In genomic region chr13:94343243-94343585, GRCh38 we compare ENCODE assay signal across 13 cellular contexts.
DNase-seq lines count a peak whose midpoint lies in the region; ATAC-seq and TF ChIP-seq lines count a peak whose summit lies in the region.
"Had no signal": no experiment of that assay in that cellular context is flagged by ENCODE, and none has a peak within 500 bp of the region (broad histone marks: within the 10 kb centered on the region; RNA-seq: fewer than 3 reads in every experiment).

No MANE protein-coding gene starts in this region.

- H3K27ac ChIP-seq in ascending aorta, result peak overlapping the region; percentile 54 to 59
- peak overlapping the region in 7 of 10 donors; percentile 2 to 72 (median 43) for H3K27ac ChIP-seq in heart right ventricle
- peak overlapping the region; percentile 6 to 60 for H3K27ac ChIP-seq in prostate gland

- peak; percentile 65 for DNase-seq in HCEC 1CT
- DNase-seq in ascending aorta (ENCODE audit: low spot score in 2 of 2), result peak in 1 of 2 donors; percentile 67
- no peak for DNase-seq in heart right ventricle
- no peak for DNase-seq in prostate gland (ENCODE audit: low spot score)
- DNase-seq in DMS153 (lab: John Stamatoyannopoulos, UW), result no peak
- no peak for DNase-seq in NCI-H2107 (lab: John Stamatoyannopoulos, UW)
- no peak for DNase-seq in activated CD4-positive, alpha-beta T cell treated with anti-CD3 and anti-CD28 coated beads, Interleukin-2, amount 50 U/mL, for 48 hours
- DNase-seq: activated CD4-positive, alpha-beta T cell treated with anti-CD3 and anti-CD28 coated beads, Interleukin-2, amount 10 ng/mL, durations not matched to agents 7 days and 5 days; hippocampal formation; NCI-H1092 treated with DMSO at 0.1 percent for 48 hours; ovary had no signal

- H3K9me3 ChIP-seq in ascending aorta, result no peaks in the 10 kb centered on the region
- no peaks in the 10 kb centered on the region for H3K9me3 ChIP-seq in heart right ventricle
- no peaks in the 10 kb centered on the region for H3K9me3 ChIP-seq in prostate gland
- H3K9me3 ChIP-seq: ovary had no signal

- H3K36me3 ChIP-seq in ascending aorta (no peaks in the 10 kb centered on the region), heart right ventricle (no peaks in the 10 kb centered on the region), prostate gland (no peaks in the 10 kb centered on the region)
- H3K36me3 ChIP-seq: ovary had no signal

- intact Hi-C loops in ascending aorta (cut with DNase I), result loop anchor here (2.0 to 10.0 kb wide), 3 partner anchors 14 to 1116 kb away; partner anchors contain the start of gene GPC6
- intact Hi-C loops in heart right ventricle (cut with DNase I), result no loop called here
- intact Hi-C loops in prostate gland (cut with DNase I), result no loop called here

- no peak for TF ChIP-seq POLR2A in prostate gland (IDR thresholded peaks at IDR 0.05)

- H3K4me3 ChIP-seq in ascending aorta, result peak overlapping the region; percentile 27 to 38
- H3K4me3 ChIP-seq in heart right ventricle, result no peak overlapping the region
- no peak overlapping the region for H3K4me3 ChIP-seq in prostate gland
- H3K4me3 ChIP-seq: ovary had no signal

- peaks cover 0 to 7% of the 10 kb centered on the region in 2 donors for H3K4me1 ChIP-seq in ascending aorta
- H3K4me1 ChIP-seq in heart right ventricle, result peaks cover 0 to 26% (median 9%) of the 10 kb centered on the region in 9 donors
- H3K4me1 ChIP-seq in prostate gland (replicated peaks), result no peaks in the 10 kb centered on the region

- H3K27me3 ChIP-seq in ascending aorta, result no peaks in the 10 kb centered on the region
- peaks cover 0 to 7% (median 0%) of the 10 kb centered on the region in 7 donors for H3K27me3 ChIP-seq in heart right ventricle
- no peaks in the 10 kb centered on the region for H3K27me3 ChIP-seq in prostate gland (replicated peaks; ENCODE audit: insufficient read depth)
- H3K27me3 ChIP-seq: ovary had no signal

- ATAC-seq in heart right ventricle (peak in 7 of 8 donors; percentile 10 to 79 (median 63)), HG03280 (IDR thresholded peaks at IDR 0.05; ENCODE audit: unreplicated experiment) (no peak)
- ATAC-seq: Panc1 had no signal

- TF ChIP-seq CTCF in ascending aorta (IDR thresholded peaks at IDR 0.05) (no peak), heart right ventricle (IDR thresholded peaks at IDR 0.05) (no peak), prostate gland (IDR thresholded peaks at IDR 0.05) (no peak)

- whole genome bisulfite sequencing in heart right ventricle, 2 donors, result 46 to 49% methylated on average over 7 of the region's 7 CpGs
- 54% methylated on average over 7 of the region's 7 CpGs for WGBS in prostate gland

Comparison
In these comparisons a context has a peak if more than half of its experiments do, and no peak if none do; other contexts are left out.
1. H3K4me3 ChIP-seq: peak in ascending aorta (2 of 2); none in heart right ventricle (0 of 10) and prostate gland (0 of 2).
2. Peak in every context shown above with its lines, with median percentiles within 50 percentile points of each other: H3K27ac ChIP-seq.